In the genomic region with DNA sequence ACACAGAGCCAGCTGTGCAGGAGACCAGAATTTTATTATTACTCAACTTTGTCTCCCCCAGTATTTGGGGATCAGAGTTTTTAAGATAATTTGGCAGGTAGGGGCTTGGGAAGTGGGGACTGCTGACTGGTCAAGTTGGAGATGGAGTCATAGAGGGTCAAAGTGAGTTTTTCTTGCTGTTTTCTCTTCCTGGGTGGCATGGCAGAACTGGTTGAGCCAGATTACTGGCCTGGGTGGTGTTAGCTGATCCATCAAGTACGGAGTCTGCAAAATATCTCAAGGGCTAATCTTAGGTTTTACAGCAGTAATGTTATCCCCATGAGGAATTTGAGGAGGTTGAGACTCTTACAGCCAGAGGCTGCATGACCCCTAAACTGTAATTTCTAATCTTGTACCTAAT, we compare ENCODE assay signal across 27 cellular contexts.
"Had no signal": no experiment of that assay in that cellular context is flagged by ENCODE, and none has a peak within 500 bp of the region (broad histone marks: within the 10 kb centered on the region; RNA-seq: fewer than 3 reads in every experiment).

No MANE protein-coding gene starts in this region.

- H3K27ac ChIP-seq: neutrophil, ovary, parathyroid adenoma, psoas muscle, right lobe of liver, sigmoid colon, stomach, thoracic aorta, thyroid gland, tibial nerve, upper lobe of left lung, uterus had no signal

- H3K9me3 ChIP-seq: neutrophil, ovary, psoas muscle, right lobe of liver, sigmoid colon, thoracic aorta, thyroid gland, uterus had no signal

- H3K4me3 ChIP-seq: ovary, psoas muscle, right lobe of liver, sigmoid colon, stomach, thoracic aorta, thyroid gland, tibial nerve, upper lobe of left lung, uterus had no signal

- H3K36me3 ChIP-seq: neutrophil, ovary, right lobe of liver, sigmoid colon, stomach, thoracic aorta, thyroid gland, tibial nerve, upper lobe of left lung, uterus had no signal

- H3K9ac ChIP-seq: parathyroid adenoma had no signal

- H3K4me1 ChIP-seq: parathyroid adenoma, psoas muscle, right lobe of liver, sigmoid colon, stomach, thyroid gland, tibial nerve, upper lobe of left lung, uterus had no signal

- FAIRE-seq: small intestine had no signal

- ATAC-seq: naive thymus-derived CD8-positive, alpha-beta T cell; natural killer cell treated with Interleukin-12 subunit alpha and Interleukin-12 subunit beta and Interleukin-15 and Interleukin-18, amount 100 ng/mL, for 72 hours; psoas muscle; right cardiac atrium; right lobe of liver; stimulated activated effector memory CD8-positive, alpha-beta T cell treated with anti-CD3 and anti-CD28 coated beads, Interleukin-12 subunit alpha, Interleukin-12 subunit beta, amount 100 ng/mL, for 72 hours; stimulated activated naive B cell treated with anti-CD40 and anti-IgM and Interleukin-4, amounts not matched to agents 10 μg/mL and 1 μg/mL and 100 μg/mL, for 72 hours had no signal

- H3K27me3 ChIP-seq: neutrophil, ovary, right lobe of liver, sigmoid colon, stomach, thyroid gland, tibial nerve, upper lobe of left lung, uterus had no signal

- DNase-seq: naive thymus-derived CD8-positive, alpha-beta T cell; nephron progenitor cell; occipital lobe; ovary; posterior cingulate gyrus; psoas muscle; right cardiac atrium; right lobe of liver; sigmoid colon; small intestine; stimulated activated CD4-positive, alpha-beta T cell treated with anti-CD3 and anti-CD28 coated beads, Interleukin-15, amount 100 ng/mL, for 24 hours; stimulated activated CD4-positive, alpha-beta T cell treated with anti-CD3 and anti-CD28 coated beads, Interleukin-2, amount 100 ng/mL, for 24 hours; stimulated activated CD4-positive, alpha-beta T cell treated with anti-CD3 and anti-CD28 coated beads, Interleukin-2, amount 100 ng/mL, for 48 hours; stimulated activated CD4-positive, alpha-beta T cell treated with anti-CD3 and anti-CD28 coated beads, Interleukin-4, amount 100 ng/mL, for 24 hours; stimulated activated naive B cell treated with anti-CD40 and anti-IgM and Interleukin-4, amounts not matched to agents 10 μg/mL and 1 μg/mL and 100 μg/mL, for 72 hours; stimulated activated naive CD4-positive, alpha-beta T cell treated with Interleukin-2 at 50 U/mL for 16 hours; stomach; thyroid gland; trophoblast cell; upper lobe of left lung; uterus had no signal
